ENCODE assay signal across 16 cellular contexts in the genomic region with DNA sequence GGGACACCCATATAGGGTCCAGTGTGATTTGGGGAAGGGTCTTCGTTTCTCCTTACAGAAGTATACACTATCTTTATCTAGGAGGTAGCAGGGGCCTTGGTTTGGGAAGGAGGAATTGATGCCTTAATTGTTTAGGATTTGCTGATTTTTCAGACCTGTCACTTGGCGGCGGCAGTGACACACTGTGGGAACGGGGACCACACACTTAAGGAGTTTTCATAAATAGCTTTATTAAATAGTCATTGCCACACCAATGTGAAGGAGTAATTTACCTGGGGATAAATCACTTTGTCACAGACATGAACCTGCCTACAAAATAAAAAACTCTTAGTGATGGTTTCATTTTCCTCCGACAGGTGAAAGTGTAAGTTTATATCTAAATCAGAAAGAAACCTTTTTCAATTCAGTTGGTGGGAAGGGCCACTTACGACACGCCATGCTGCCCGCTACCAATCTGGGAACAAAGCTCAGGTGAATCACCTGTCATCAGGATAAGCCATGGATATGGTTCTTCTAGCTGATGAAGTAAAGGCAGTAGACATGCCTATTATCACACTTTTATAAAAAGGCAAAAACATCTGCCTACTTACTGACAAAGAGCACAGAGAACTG. TPM values are rescaled to one million over a fixed set of nuclear protein-coding genes. Genes with fewer than 3 reads are reported as not detected.
DNase-seq lines count a peak whose midpoint lies in the region; FAIRE-seq and TF ChIP-seq lines count a peak whose summit lies in the region.
"Had no signal": no experiment of that assay in that cellular context is flagged by ENCODE, and none has a peak within 500 bp of the region (broad histone marks: within the 10 kb centered on the region; RNA-seq: fewer than 3 reads in every experiment).

No MANE protein-coding gene starts in this region.

- no peaks in the 10 kb centered on the region for H3K9me3 ChIP-seq in hepatocyte (ENCODE audit: low read depth)

- H3K27me3 ChIP-seq in BJ (ENCODE audit: control insufficient read depth, insufficient read depth, low read length) (peaks cover 2% of the 10 kb centered on the region; the same call in 1 of the 2 replicates), hepatocyte (no peaks in the 10 kb centered on the region)

- POLR2A ChIA-PET in BJ (lab: Charles Lee): no interaction called here

- no peaks in the 10 kb centered on the region for H4K20me1 ChIP-seq in hepatocyte (ENCODE audit: insufficient read depth, poor library complexity, severe bottlenecking)

- H3K4me3 ChIP-seq in BJ (ENCODE audit: low read depth, low read length): no peak overlapping the region
- H3K4me3 ChIP-seq in LNCaP clone FGC (ENCODE audit: low read depth, low read length): no peak overlapping the region
- no peak overlapping the region for H3K4me3 ChIP-seq in hepatocyte

- H3K27ac ChIP-seq in VCaP (no peak overlapping the region), hepatocyte (no peak overlapping the region)

- no peaks in the 10 kb centered on the region for H3K79me2 ChIP-seq in hepatocyte

- peak; percentile 30; the same call in 1 of the 2 replicates for TF ChIP-seq CTCF in BJ (IDR thresholded peaks at IDR 0.05; ENCODE audit: insufficient read depth, low read depth, low read length)
- 0 out of 2 replicates have a peak, but pooled peaks have one; percentile 18 for TF ChIP-seq CTCF in LNCaP clone FGC (IDR thresholded peaks at IDR 0.05; ENCODE audit: control insufficient read depth, extremely low read depth, insufficient read depth)
- peak; percentile 38 for TF ChIP-seq CTCF in VCaP (conservative IDR thresholded peaks at IDR 0.05)
- TF ChIP-seq CTCF in hepatocyte (IDR thresholded peaks at IDR 0.05; ENCODE audit: poor library complexity): peak; percentile 27

- no peak for DNase-seq in BJ (ENCODE audit: low read depth)
- DNase-seq in LNCaP clone FGC (ENCODE audit: low read depth): no peak
- DNase-seq in hepatocyte (ENCODE audit: low spot score): no peak
- no peak for DNase-seq in HTR-8/SVneo (ENCODE audit: insufficient read length, low spot score)
- DNase-seq in anterior cingulate cortex (lab: John Stamatoyannopoulos, UW): no peak
- DNase-seq in NCI-H524 treated with DMSO at 0.1 percent for 48 hours (lab: John Stamatoyannopoulos, UW): no peak
- DNase-seq in medulla oblongata (ENCODE audit: extremely low spot score): no peak
- DNase-seq: CD4-positive, CD25-positive, alpha-beta regulatory T cell; cortex of kidney; KG1; naive thymus-derived CD4-positive, alpha-beta T cell; NCI-H446 treated with DMSO at 0.1 percent for 48 hours had no signal

- 69% methylated on average over 8 of the region's 8 CpGs for WGBS in hepatocyte (ENCODE audit: low lambda C conversion rate, missing lambda C conversion rate)

- H3K4me1 ChIP-seq in hepatocyte (ENCODE audit: insufficient read depth): peaks cover 11% of the 10 kb centered on the region

- no peak for FAIRE-seq in HTR-8/SVneo (lab: Jason Lieb, UNC)
- FAIRE-seq: islet of Langerhans, TTC549 had no signal

- CTCF ChIA-PET in BJ (lab: Yijun Ruan, JAX): interaction anchor here (0.7 to 3.2 kb wide), 4 partner anchors 9 to 338 kb away, joined by 3 to 16 read pairs (median 4); no protein-coding TSS in a partner anchor

- H3K36me3 ChIP-seq in BJ (ENCODE audit: control insufficient read depth, insufficient read depth, low read length) (no peaks in the 10 kb centered on the region), hepatocyte (replicated peaks; ENCODE audit: insufficient read depth, low read depth) (no peaks in the 10 kb centered on the region)

- H3K9me2 ChIP-seq in hepatocyte (replicated peaks; ENCODE audit: insufficient read depth): no peaks in the 10 kb centered on the region

- no peak overlapping the region for H3K4me2 ChIP-seq in hepatocyte

- H2AFZ ChIP-seq in hepatocyte: no peak overlapping the region

RNA-seq across cellular contexts. Expression of a gene that starts 12.3 kb away (rescaled TPM):
- polyA plus RNA-seq in BJ (2011; rRNA removed) (0.28 and 0.29 TPM in 2 replicates), hepatocyte (0.24 and 0.75 TPM in 2 replicates)
- polyA minus RNA-seq in BJ (2011; rRNA and poly(A)+ RNA removed): 0.36 and 0.38 TPM in 2 replicates
- 0.28 and 0.43 TPM in 2 replicates for total RNA-seq in hepatocyte
- total RNA-seq: CD4-positive, CD25-positive, alpha-beta regulatory T cell; naive thymus-derived CD4-positive, alpha-beta T cell; skeletal muscle tissue had no signal
- polyA plus RNA-seq: CD4-positive, CD25-positive, alpha-beta regulatory T cell; naive thymus-derived CD4-positive, alpha-beta T cell had no signal
